8 cellular contexts compared by ENCODE assay signal in the genomic region with DNA sequence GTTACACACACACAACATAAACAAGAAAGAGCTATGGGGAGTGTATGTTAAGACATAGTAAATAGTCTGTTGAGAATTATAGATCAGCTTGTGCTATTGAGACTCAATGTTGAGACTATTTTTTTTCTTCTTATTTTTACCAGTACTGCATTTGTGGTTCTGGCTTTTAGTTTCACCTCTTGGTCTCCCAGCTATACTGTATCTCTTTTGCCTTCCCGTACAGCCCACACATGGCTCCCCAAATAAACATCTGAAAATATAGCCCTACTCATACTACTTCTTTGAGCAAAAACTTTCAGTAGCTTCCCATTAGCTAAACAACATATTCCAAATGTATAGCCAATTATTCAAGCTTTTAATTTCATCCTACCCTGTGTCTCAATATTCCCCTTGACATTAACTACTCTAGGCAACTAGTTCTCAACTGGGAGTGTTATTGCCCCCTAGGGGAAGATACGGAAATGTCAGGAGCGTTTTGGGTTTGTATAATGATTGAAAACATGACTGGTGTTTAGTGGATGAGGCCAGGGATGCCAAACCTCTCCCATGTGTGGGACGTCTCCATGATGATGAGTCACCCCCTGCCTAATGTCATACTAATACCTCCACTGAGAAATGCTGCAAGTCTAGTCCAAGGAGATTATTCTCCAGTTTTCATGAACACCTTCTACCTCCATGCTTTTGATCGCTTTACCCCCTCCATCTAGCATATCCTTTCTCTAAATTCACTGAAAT. TPM values are rescaled to one million over a fixed set of nuclear protein-coding genes. Genes with fewer than 3 reads are reported as not detected.
DNase-seq lines count a peak whose midpoint lies in the region; ATAC-seq, FAIRE-seq and TF ChIP-seq lines count a peak whose summit lies in the region.

No MANE protein-coding gene starts in this region.

- intact Hi-C loops in OCI-LY7 (cut with micrococcal nuclease; ENCODE audit: unreplicated experiment) (loop anchor here (2.0 to 5.0 kb wide), 2 partner anchors 96 to 326 kb away; no protein-coding TSS in a partner anchor), endothelial cell of umbilical vein (cut with micrococcal nuclease) (loop anchor here (1.0 to 2.0 kb wide), 4 partner anchors 97 to 590 kb away; no protein-coding TSS in a partner anchor)

- TF ChIP-seq POLR2A in endothelial cell of umbilical vein (IDR thresholded peaks at IDR 0.05; ENCODE audit: low read depth, low read length): no peak

- DNase-seq in NCI-H2196 (lab: John Stamatoyannopoulos, UW; ENCODE audit: unreplicated experiment): peak; percentile 15
- no peak for DNase-seq in NCI-H2196 treated with DMSO at 0.1 percent for 48 hours (lab: John Stamatoyannopoulos, UW; ENCODE audit: unreplicated experiment)
- peak; percentile 32 for DNase-seq in OCI-LY7 (ENCODE audit: low spot score)
- peak; percentile 53 for DNase-seq in endothelial cell of umbilical vein (ENCODE audit: low read depth, low spot score)
- no peak for DNase-seq in activated effector memory CD4-positive, alpha-beta T cell treated with anti-CD3 and anti-CD28 coated beads, Interleukin-2, amount 50 U/mL, for 16 hours

- no peaks in the 10 kb centered on the region for H3K9me2 ChIP-seq in OCI-LY7 (ENCODE audit: insufficient read depth, low read length)

- H3K4me3 Mint-ChIP-seq in nephron: no peak overlapping the region

- H3K27ac ChIP-seq in OCI-LY7 (ENCODE audit: low read depth, low read length, poor library complexity, severe bottlenecking) (no peak overlapping the region), endothelial cell of umbilical vein (ENCODE audit: insufficient read depth, low read depth, low read length) (no peak overlapping the region)

- no TSS peak for BruUV-seq in OCI-LY7 (replicated peaks; lab: Mats Ljungman, UMichigan)
- BruUV-seq in endothelial cell of umbilical vein (replicated peaks; lab: Mats Ljungman, UMichigan): no TSS peak

- H3K36me3 Mint-ChIP-seq in nephron (ENCODE audit: low read depth): no peaks in the 10 kb centered on the region

- dilution Hi-C loops in endothelial cell of umbilical vein (cut with MboI; ENCODE audit: extremely low pct_ligation_motif_present, low sequenced_read_pairs): no loop called here

- no peak overlapping the region for H2AFZ ChIP-seq in OCI-LY7 (ENCODE audit: low read length)
- no peak overlapping the region for H2AFZ ChIP-seq in endothelial cell of umbilical vein (ENCODE audit: low read depth, low read length)

- H3K79me2 ChIP-seq in OCI-LY7 (ENCODE audit: insufficient read depth, low read depth, low read length) (no peaks in the 10 kb centered on the region), endothelial cell of umbilical vein (ENCODE audit: control insufficient read depth, insufficient read depth, low read length) (no peaks in the 10 kb centered on the region)

- CTCF ChIA-PET in OCI-LY7 (lab: Charles Lee; ENCODE audit: unreplicated experiment) (interaction anchor here (0.9 to 2.4 kb wide), 2 partner anchors 20 to 326 kb away, joined by 3 to 6 read pairs; no protein-coding TSS in a partner anchor), endothelial cell of umbilical vein (lab: Charles Lee) (interaction anchor here (0.6 to 4.3 kb wide), 54 partner anchors 8 to 1322 kb away, joined by 3 to 128 read pairs (median 4); partner anchors contain the start of gene WLS)

- no peaks in the 10 kb centered on the region for H3K27me3 Mint-ChIP-seq in nephron (ENCODE audit: low read depth)

- ATAC-seq in GM19455 (IDR thresholded peaks at IDR 0.05; ENCODE audit: unreplicated experiment) (peak; percentile 89), HG03439 (IDR thresholded peaks at IDR 0.05; ENCODE audit: unreplicated experiment) (peak; percentile 72)

- POLR2A ChIA-PET in OCI-LY7 (lab: Charles Lee) (interaction anchor here (0.6 to 1.1 kb wide), 5 partner anchors 14 to 326 kb away, joined by 3 to 6 read pairs (median 3); no protein-coding TSS in a partner anchor), endothelial cell of umbilical vein (lab: Charles Lee) (no interaction called here)

- peak; percentile 96 for FAIRE-seq in endothelial cell of umbilical vein (lab: Jason Lieb, UNC)

- H3K4me2 ChIP-seq in OCI-LY7 (ENCODE audit: low read length): no peak overlapping the region
- H3K4me2 ChIP-seq in endothelial cell of umbilical vein (ENCODE audit: insufficient read depth, low read length): no peak overlapping the region

- H3K27me3 ChIP-seq in endothelial cell of umbilical vein (ENCODE audit: control insufficient read depth in 2 of 2, insufficient read depth in 2 of 2, low read length in 2 of 2): peaks cover 4 to 14% of the 10 kb centered on the region in 2 experiments

- H4K20me1 ChIP-seq in OCI-LY7 (ENCODE audit: insufficient read depth, low read length): no peaks in the 10 kb centered on the region
- H4K20me1 ChIP-seq in endothelial cell of umbilical vein (replicated peaks; ENCODE audit: control insufficient read depth, extremely low read depth, insufficient read depth, low read length): no peaks in the 10 kb centered on the region

- H3K4me1 ChIP-seq in OCI-LY7 (ENCODE audit: insufficient read depth, low read length, poor library complexity, severe bottlenecking): no peaks in the 10 kb centered on the region
- H3K4me1 ChIP-seq in endothelial cell of umbilical vein (ENCODE audit: control insufficient read depth, extremely low read depth, insufficient read depth, low read length): no peaks in the 10 kb centered on the region

- H3K27ac Mint-ChIP-seq in nephron: no peak overlapping the region

- no peaks in the 10 kb centered on the region for H3K9me3 Mint-ChIP-seq in nephron

- H3K9me3 ChIP-seq in OCI-LY7 (ENCODE audit: low read length) (no peaks in the 10 kb centered on the region), endothelial cell of umbilical vein (replicated peaks; ENCODE audit: control insufficient read depth, insufficient read depth, low read length) (no peaks in the 10 kb centered on the region)

- TF ChIP-seq CTCF in OCI-LY7 (conservative IDR thresholded peaks at IDR 0.05; ENCODE audit: low read length) (peak; percentile 83), endothelial cell of umbilical vein (IDR thresholded peaks at IDR 0.05; ENCODE audit: extremely low read depth in 1 of 2, insufficient read depth in 1 of 2, low read depth in 1 of 2, low read length in 2 of 2) (peak; percentile 55 to 68), nephron (IDR thresholded peaks at IDR 0.05; ENCODE audit: unreplicated experiment in 3 of 3) (peak; percentile 40 to 48 (median 45))

- no peaks in the 10 kb centered on the region for H3K4me1 Mint-ChIP-seq in nephron

- no peaks in the 10 kb centered on the region for H3K9me1 ChIP-seq in endothelial cell of umbilical vein (replicated peaks; ENCODE audit: control insufficient read depth, extremely low read depth, insufficient read depth, low read length)

- no peak overlapping the region for H3K4me3 ChIP-seq in OCI-LY7 (ENCODE audit: low read depth, low read length, poor library complexity, severe bottlenecking)
- H3K4me3 ChIP-seq in endothelial cell of umbilical vein (replicated peaks in 1 of 3; ENCODE audit: insufficient read depth in 1 of 3, low read depth in 1 of 3, low read length in 3 of 3): no peak overlapping the region

- no peak overlapping the region for H3K9ac ChIP-seq in endothelial cell of umbilical vein (replicated peaks; ENCODE audit: extremely low read depth, insufficient read depth, low read length)

- no peaks in the 10 kb centered on the region for H3K36me3 ChIP-seq in OCI-LY7 (ENCODE audit: insufficient read depth, low read length)
- H3K36me3 ChIP-seq in endothelial cell of umbilical vein (ENCODE audit: control insufficient read depth in 2 of 2, extremely low read depth in 1 of 2, insufficient read depth in 2 of 2, low read length in 2 of 2): no peaks in the 10 kb centered on the region

TF ChIP-seq in endothelial cell of umbilical vein, 7 proteins besides CTCF, POLR2A, EP300 and RAD21:
- TF ChIP-seq JUN (IDR thresholded peaks at IDR 0.05; ENCODE audit: borderline replicate concordance, insufficient read depth, insufficient read length, low read depth): peak; percentile 40
- TF ChIP-seq POLR2AphosphoS5 (IDR thresholded peaks at IDR 0.05; ENCODE audit: insufficient read depth, low read depth, low read length): no peak
- no peak for TF ChIP-seq GATA2 (IDR thresholded peaks at IDR 0.05; ENCODE audit: insufficient read depth, insufficient read length, low read depth, low read length)

RNA-seq across cellular contexts. Expression of gene RPE65, which starts 6.8 kb away (rescaled TPM):
- total RNA-seq in OCI-LY7 (2014; rRNA removed; shearing (Covaris generic)): not detected in 2 replicates
- not detected in 2 replicates for total RNA-seq in OCI-LY7 (2022)
- total RNA-seq in endothelial cell of umbilical vein: not detected in 2 replicates
- polyA plus RNA-seq in endothelial cell of umbilical vein: not detected in 2 replicates
- not detected in 2 replicates for polyA plus RNA-seq in endothelial cell of umbilical vein (2011; cell fraction: cytosol; rRNA removed)
- polyA plus RNA-seq in endothelial cell of umbilical vein (2011; cell fraction: nucleus; rRNA removed): not detected in 2 replicates
- polyA plus RNA-seq in endothelial cell of umbilical vein (2012): not detected in 2 replicates
- polyA minus RNA-seq in endothelial cell of umbilical vein: not detected in 2 replicates
- not detected for polyA minus RNA-seq in endothelial cell of umbilical vein (2011; cell fraction: cytosol; rRNA and poly(A)+ RNA removed)
- polyA minus RNA-seq in endothelial cell of umbilical vein (2011; cell fraction: nucleus; rRNA and poly(A)+ RNA removed): not detected in 2 replicates

RNA-seq across cellular contexts. Expression of gene DEPDC1, which starts 53.9 kb away (rescaled TPM):
- total RNA-seq in OCI-LY7 (2014; rRNA removed; shearing (Covaris generic)): 20.6 and 20.8 TPM in 2 replicates
- total RNA-seq in OCI-LY7 (2022) (45.7 and 49.6 TPM in 2 replicates), endothelial cell of umbilical vein (26.0 and 30.4 TPM in 2 replicates)
- 3.9 and 5.5 TPM in 2 replicates for polyA plus RNA-seq in endothelial cell of umbilical vein
- 8.0 and 8.1 TPM in 2 replicates for polyA plus RNA-seq in endothelial cell of umbilical vein (2011; cell fraction: cytosol; rRNA removed)
- 5.8 and 11.4 TPM in 2 replicates for polyA plus RNA-seq in endothelial cell of umbilical vein (2011; cell fraction: nucleus; rRNA removed)
- 5.1 and 14.8 TPM in 2 replicates for polyA plus RNA-seq in endothelial cell of umbilical vein (2012)
- 5.0 and 6.0 TPM in 2 replicates for polyA minus RNA-seq in endothelial cell of umbilical vein
- polyA minus RNA-seq in endothelial cell of umbilical vein (2011; cell fraction: cytosol; rRNA and poly(A)+ RNA removed): 52.7 TPM
- 5.9 and 9.0 TPM in 2 replicates for polyA minus RNA-seq in endothelial cell of umbilical vein (2011; cell fraction: nucleus; rRNA and poly(A)+ RNA removed)

Comparison
In these comparisons a context has a peak if more than half of its experiments do, and no peak if none do; other contexts are left out.
1. DNase-seq: peak in NCI-H2196 (single experiment), OCI-LY7 (single experiment) and endothelial cell of umbilical vein (single experiment); none in NCI-H2196 treated with DMSO at 0.1 percent for 48 hours (single experiment) and activated effector memory CD4-positive, alpha-beta T cell treated with anti-CD3 and anti-CD28 coated beads, Interleukin-2, amount 50 U/mL, for 16 hours (single experiment).
2. Peak in every context shown above with its lines, with median percentiles within 50 percentile points of each other: CTCF ChIP-seq.